9 cellular contexts compared by ENCODE assay signal in the genomic region with DNA sequence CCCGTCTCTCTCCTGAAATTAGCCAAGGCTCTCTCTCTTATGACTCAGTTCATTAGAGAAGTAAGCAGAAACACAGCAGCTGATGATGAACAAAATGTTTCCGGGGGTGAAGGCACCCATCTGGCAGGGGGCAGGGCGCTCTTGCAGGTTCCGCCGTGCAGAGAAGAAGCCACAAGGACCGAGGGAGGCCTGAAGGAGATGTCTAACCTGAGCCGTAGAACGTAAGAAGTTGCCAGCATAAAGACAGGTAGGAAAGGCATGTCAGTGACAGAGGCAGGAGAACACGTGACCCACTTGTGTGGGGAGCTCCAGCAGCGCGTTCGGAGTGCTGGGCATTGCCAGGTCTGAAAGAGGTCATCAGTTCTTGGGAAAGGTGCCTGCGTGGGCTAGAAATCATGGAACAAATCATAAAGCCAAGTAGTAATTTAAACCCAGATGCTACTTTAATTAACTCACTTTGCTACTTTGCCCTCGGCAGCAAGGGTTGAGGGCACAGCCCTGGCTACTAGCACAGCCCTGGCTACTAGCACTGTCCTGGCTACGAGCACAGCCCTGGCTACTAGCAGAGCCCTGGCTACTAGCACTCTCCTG.
DNase-seq lines count a peak whose midpoint lies in the region.
"Had no signal": no experiment of that assay in that cellular context is flagged by ENCODE, and none has a peak within 500 bp of the region (broad histone marks: within the 10 kb centered on the region; RNA-seq: fewer than 3 reads in every experiment).

No MANE protein-coding gene starts in this region.

- DNase-seq in GM04504 (ENCODE audit: low read depth) (peak; percentile 41), NCI-H345 treated with DMSO at 0.1 percent for 48 hours (lab: John Stamatoyannopoulos, UW; ENCODE audit: unreplicated experiment) (no peak), NCI-H446 (lab: John Stamatoyannopoulos, UW) (no peak), NCI-H524 (lab: John Stamatoyannopoulos, UW) (no peak), AML-193 (lab: John Stamatoyannopoulos, UW) (no peak)
- DNase-seq in activated CD4-positive, alpha-beta T cell treated with anti-CD3 and anti-CD28 coated beads for 48 hours = peak; percentile 73
- DNase-seq in effector CD8-positive, alpha-beta T cell (lab: John Stamatoyannopoulos, UW) = peak; percentile 19
- peak; percentile 65 for DNase-seq in stimulated activated CD4-positive, alpha-beta T cell treated with anti-CD3 and anti-CD28 coated beads, Interleukin-1b, Interleukin-23, amount 100 ng/mL, for 48 hours
- DNase-seq: NCI-H2227 treated with DMSO at 0.1 percent for 48 hours had no signal

Comparison
In these comparisons a context has a peak if more than half of its experiments do, and no peak if none do; other contexts are left out.
1. DNase-seq: peak in GM04504 (single experiment), activated CD4-positive, alpha-beta T cell treated with anti-CD3 and anti-CD28 coated beads for 48 hours (single experiment), effector CD8-positive, alpha-beta T cell (single experiment) and stimulated activated CD4-positive, alpha-beta T cell treated with anti-CD3 and anti-CD28 coated beads, Interleukin-1b, Interleukin-23, amount 100 ng/mL, for 48 hours (single experiment); none in NCI-H345 treated with DMSO at 0.1 percent for 48 hours (single experiment), NCI-H446 (0 of 2), NCI-H524 (0 of 2) and AML-193 (0 of 2).